In genomic region chr6:92132446-92132845, GRCh38 we compare ENCODE assay signal across 31 cellular contexts.
DNase-seq lines count a peak whose midpoint lies in the region; ATAC-seq, FAIRE-seq and TF ChIP-seq lines count a peak whose summit lies in the region.
"Had no signal": no experiment of that assay in that cellular context is flagged by ENCODE, and none has a peak within 500 bp of the region (broad histone marks: within the 10 kb centered on the region; RNA-seq: fewer than 3 reads in every experiment).

No MANE protein-coding gene starts in this region.

- intact Hi-C loops in GM12878 (cut with micrococcal nuclease; ENCODE audit: unreplicated experiment), result no loop called here
- intact Hi-C loops in heart right ventricle (cut with DNase I), result no loop called here

- no peak overlapping the region for H2AFZ ChIP-seq in GM12878 (ENCODE audit: control insufficient read depth, low read depth, low read length)
- H2AFZ ChIP-seq: neural progenitor cell had no signal

- H3K9ac ChIP-seq in GM12878 (ENCODE audit: control insufficient read depth, insufficient read depth, low read length), result no peak overlapping the region
- H3K9ac ChIP-seq: neural progenitor cell had no signal

- in situ Hi-C loops in GM12878 (cut with MboI), result no loop called here

- H3K9me3 ChIP-seq in GM12878 (replicated peaks; ENCODE audit: control insufficient read depth, insufficient read depth, low read length) (no peaks in the 10 kb centered on the region), heart right ventricle (no peaks in the 10 kb centered on the region)
- H3K9me3 ChIP-seq: body of pancreas, right lobe of liver had no signal

- H3K27ac ChIP-seq in GM12878 (ENCODE audit: control insufficient read depth, insufficient read depth) (no peak overlapping the region), heart right ventricle (no peak overlapping the region)
- H3K27ac ChIP-seq: body of pancreas, dorsolateral prefrontal cortex, neural progenitor cell, right lobe of liver, WERI-Rb-1 had no signal

- WGBS in GM12878 (ENCODE audit: insufficient coverage, insufficient replicate concordance, low lambda C conversion rate, missing lambda C conversion rate), result 6% methylated on average over 4 of the region's 4 CpGs
- 85 to 92% methylated on average over 4 of the region's 4 CpGs for WGBS in heart right ventricle, 2 donors

- no peaks in the 10 kb centered on the region for H4K20me1 ChIP-seq in GM12878 (ENCODE audit: control insufficient read depth, insufficient read depth)

- POLR2A ChIA-PET in GM12878 (lab: Charles Lee), result no interaction called here

- TF ChIP-seq EP300 in GM12878 (IDR thresholded peaks at IDR 0.05; ENCODE audit: borderline replicate concordance in 1 of 2, control insufficient read depth in 1 of 2, low read depth in 2 of 2, low read length in 2 of 2), result no peak

- BruUV-seq in GM12878 (replicated peaks; lab: Mats Ljungman, UMichigan), result no TSS peak

- no peak overlapping the region for H3K4me3 ChIP-seq in GM12878
- no peak overlapping the region for H3K4me3 ChIP-seq in heart right ventricle
- H3K4me3 ChIP-seq: body of pancreas, dorsolateral prefrontal cortex, neural progenitor cell, right lobe of liver had no signal

- H3K4me2 ChIP-seq in GM12878 (ENCODE audit: control insufficient read depth, insufficient read depth), result no peak overlapping the region
- H3K4me2 ChIP-seq: neural progenitor cell had no signal

- no peaks in the 10 kb centered on the region for H3K36me3 ChIP-seq in GM12878 (ENCODE audit: control insufficient read depth in 2 of 2, insufficient read depth in 2 of 2, low read length in 1 of 2)
- H3K36me3 ChIP-seq in heart right ventricle, result no peaks in the 10 kb centered on the region
- H3K36me3 ChIP-seq: neural progenitor cell, right lobe of liver, WERI-Rb-1 had no signal

- H3K79me2 ChIP-seq in GM12878 (ENCODE audit: control insufficient read depth, insufficient read depth, low read length), result no peaks in the 10 kb centered on the region

- ATAC-seq in GM12878 (peak; percentile 52), heart right ventricle (no peak)
- ATAC-seq: activated T-cell treated with anti-CD3 and anti-CD28 coated beads, Interleukin-2, amount 50 U/mL, for 72 hours; body of pancreas; right lobe of liver had no signal

- SMC1A ChIA-PET in GM12878 (lab: Charles Lee; ENCODE audit: uncharacterized antibody, unreplicated experiment), result interaction anchor here (0.9 to 1.5 kb wide), 8 partner anchors 8 to 254 kb away, joined by 3 to 5 read pairs (median 3); no protein-coding TSS in a partner anchor

- DNase-seq in HuH-7 (ENCODE audit: low spot score), result peak; percentile 10
- DNase-seq in NOMO-1 treated with DMSO at 0.1 percent for 48 hours (lab: John Stamatoyannopoulos, UW; ENCODE audit: unreplicated experiment), result peak; percentile 62
- no peak for DNase-seq in GM12878 (ENCODE audit: low read depth, low spot score)
- DNase-seq in kidney tubule cell (ENCODE audit: low spot score), result peak; percentile 8
- DNase-seq in kidney glomerular epithelial cell (lab: John Stamatoyannopoulos, UW), result no peak
- DNase-seq in heart right ventricle, result no peak
- no peak for DNase-seq in stimulated activated CD4-positive, alpha-beta T cell treated with anti-CD3 and anti-CD28 coated beads, Interleukin-2, amount 100 ng/mL, for 48 hours
- DNase-seq in AG08396 (ENCODE audit: low spot score), result no peak
- DNase-seq: activated CD4-positive, alpha-beta T cell treated with anti-CD3 and anti-CD28 coated beads for 48 hours; activated naive CD4-positive, alpha-beta T cell treated with Interleukin-2 at 50 U/mL for 16 hours; activated T-cell treated with anti-CD3 and anti-CD28 coated beads, Interleukin-2, amount 50 U/mL, for 72 hours; body of pancreas; C1 segment of cervical spinal cord; DMS79; dorsolateral prefrontal cortex; GF-D8; H7; head of caudate nucleus; KG1; NCI-H1048; NCI-H1694; NCI-H2171 treated with DMSO at 0.1 percent for 48 hours; NCI-H524 treated with DMSO at 0.1 percent for 48 hours; posterior cingulate gyrus; right lobe of liver; stimulated activated CD4-positive, alpha-beta T cell treated with anti-CD3 and anti-CD28 coated beads, Interleukin-15, amount 100 ng/mL, for 24 hours; stimulated activated naive CD4-positive, alpha-beta T cell treated with Interleukin-2 at 50 U/mL for 16 hours; WERI-Rb-1 had no signal

- FAIRE-seq in GM12878 (lab: Jason Lieb, UNC), result no peak
- FAIRE-seq: HTR-8/SVneo, urothelium cell line had no signal

- H3K27me3 ChIP-seq in GM12878 (replicated peaks in 1 of 2; ENCODE audit: control insufficient read depth in 2 of 2, insufficient read depth in 2 of 2, low read length in 1 of 2), result no peaks in the 10 kb centered on the region
- H3K27me3 ChIP-seq in heart right ventricle, result no peaks in the 10 kb centered on the region
- H3K27me3 ChIP-seq: body of pancreas, dorsolateral prefrontal cortex, neural progenitor cell, right lobe of liver had no signal

- H3K4me1 ChIP-seq in GM12878 (ENCODE audit: control insufficient read depth, insufficient read depth, low read length) (no peaks in the 10 kb centered on the region), heart right ventricle (no peaks in the 10 kb centered on the region)
- H3K4me1 ChIP-seq: body of pancreas, neural progenitor cell, right lobe of liver had no signal

- RAD21 ChIA-PET in GM12878 (lab: Charles Lee; ENCODE audit: unreplicated experiment), result interaction anchor here (0.7 kb wide), 1 partner anchor 8 kb away, joined by 3 read pairs; no protein-coding TSS in a partner anchor

- CTCF ChIA-PET in GM12878 (lab: Yijun Ruan, JAX), result no interaction called here

- no peak for TF ChIP-seq POLR2A in GM12878 (IDR thresholded peaks at IDR 0.05; ENCODE audit: low read depth, low read length)

- TF ChIP-seq RAD21 in GM12878 (IDR thresholded peaks at IDR 0.05; ENCODE audit: insufficient read depth, low read depth, low read length), result no peak

- TF ChIP-seq CTCF in GM12878 (IDR thresholded peaks at IDR 0.05 in 2 of 3, conservative IDR thresholded peaks at IDR 0.05 in 1 of 3; ENCODE audit: control insufficient read depth in 2 of 3, extremely low read depth in 1 of 3, insufficient read depth in 1 of 3, low read depth in 3 of 3, low read length in 3 of 3) (no peak), heart right ventricle (IDR thresholded peaks at IDR 0.05) (no peak)

TF ChIP-seq in GM12878, 131 proteins besides CTCF, POLR2A, EP300 and RAD21:
- TF ChIP-seq SIX5 (IDR thresholded peaks at IDR 0.05; ENCODE audit: low read depth, low read length, severe bottlenecking), result no peak
- TF ChIP-seq SREBF2 (IDR thresholded peaks at IDR 0.05; ENCODE audit: low read length), result no peak
- TF ChIP-seq MYC (IDR thresholded peaks at IDR 0.05; ENCODE audit: insufficient read depth, insufficient read length, insufficient replicate concordance, low read length, severe bottlenecking), result no peak
- no peak for TF ChIP-seq MTA2 (IDR thresholded peaks at IDR 0.05; ENCODE audit: low read depth)
- TF ChIP-seq SMAD5 (IDR thresholded peaks at IDR 0.05; ENCODE audit: low read depth), result no peak
- no peak for TF ChIP-seq CREB1 (IDR thresholded peaks at IDR 0.05; ENCODE audit: low read depth)
- TF ChIP-seq NFYA (IDR thresholded peaks at IDR 0.05; ENCODE audit: borderline replicate concordance, low read depth, low read length), result no peak
- no peak for TF ChIP-seq FOXK2 (IDR thresholded peaks at IDR 0.05)
- no peak for TF ChIP-seq SMARCA5 (IDR thresholded peaks at IDR 0.05)
- TF ChIP-seq ZNF687 (IDR thresholded peaks at IDR 0.05), result no peak
- TF ChIP-seq RUNX3 (IDR thresholded peaks at IDR 0.05; ENCODE audit: low read length), result no peak
- TF ChIP-seq ASH2L (IDR thresholded peaks at IDR 0.05; ENCODE audit: borderline replicate concordance, low read depth), result no peak
- no peak for TF ChIP-seq NFXL1 (IDR thresholded peaks at IDR 0.05; ENCODE audit: borderline replicate concordance)
TF ChIP-seq in GM12878: peak in this region for 0.

Comparison
In these comparisons a context has a peak if more than half of its experiments do, and no peak if none do; other contexts are left out.
1. DNase-seq: peak in HuH-7 (single experiment), NOMO-1 treated with DMSO at 0.1 percent for 48 hours (single experiment) and kidney tubule cell (single experiment); none in GM12878 (single experiment), kidney glomerular epithelial cell (single experiment), heart right ventricle (0 of 2), stimulated activated CD4-positive, alpha-beta T cell treated with anti-CD3 and anti-CD28 coated beads, Interleukin-2, amount 100 ng/mL, for 48 hours (0 of 2) and AG08396 (single experiment).